Comparison of ENCODE assay signal across 1 cellular context in genomic region chr12:12403264-12404248, GRCh38.
TF ChIP-seq lines count a peak whose summit lies in the region.

No MANE protein-coding gene starts in this region.

TF ChIP-seq in HepG2, 621 proteins besides CTCF, POLR2A, EP300 and RAD21 (continues in another document):
- TF ChIP-seq ASH2L (IDR thresholded peaks at IDR 0.05; ENCODE audit: insufficient read length, low read depth, low read length) = peak; percentile 67
- no peak for TF ChIP-seq ZBTB2 (CRISPR knock-in tag; IDR thresholded peaks at IDR 0.05; ENCODE audit: low read depth)
- no peak for TF ChIP-seq ZNF878 (CRISPR knock-in tag; IDR thresholded peaks at IDR 0.05)
- no peak for TF ChIP-seq KLF9 (CRISPR knock-in tag; IDR thresholded peaks at IDR 0.05; ENCODE audit: low read depth)
- TF ChIP-seq REST (IDR thresholded peaks at IDR 0.05; ENCODE audit: borderline replicate concordance in 1 of 2, low read depth in 1 of 2, low read length in 2 of 2) = no peak
- peak; percentile 46; the same call in 1 of the 2 replicates for TF ChIP-seq EHMT2 (IDR thresholded peaks at IDR 0.05; ENCODE audit: borderline replicate concordance, low read depth, low read length)
- no peak for TF ChIP-seq MATR3 (CRISPR knock-in tag; IDR thresholded peaks at IDR 0.05)
- TF ChIP-seq ZFY (CRISPR knock-in tag; IDR thresholded peaks at IDR 0.05) = 0 out of 2 replicates have a peak, but pooled peaks have one; percentile 3
- no peak for TF ChIP-seq ZNF441 (CRISPR knock-in tag; IDR thresholded peaks at IDR 0.05; ENCODE audit: borderline replicate concordance)
- TF ChIP-seq ZNF616 (CRISPR knock-in tag; IDR thresholded peaks at IDR 0.05; ENCODE audit: low read depth) = no peak
- no peak for TF ChIP-seq ZMAT3 (CRISPR knock-in tag; conservative IDR thresholded peaks at IDR 0.05)
- no peak for TF ChIP-seq YY1 (IDR thresholded peaks at IDR 0.05; ENCODE audit: insufficient read depth, insufficient replicate concordance, low read depth, low read length)
- TF ChIP-seq ARID3A (IDR thresholded peaks at IDR 0.05; ENCODE audit: low read depth, low read length) = peak; percentile 89
- no peak for TF ChIP-seq HNRNPH1 (optimal IDR thresholded peaks at IDR 0.05; ENCODE audit: low read depth, low read length)
- TF ChIP-seq GATA4 (IDR thresholded peaks at IDR 0.05; ENCODE audit: borderline replicate concordance, low read depth) = peak; percentile 98
- TF ChIP-seq YEATS4 (CRISPR knock-in tag; IDR thresholded peaks at IDR 0.05; ENCODE audit: borderline replicate concordance) = 0 out of 2 replicates have a peak, but pooled peaks have one; percentile 34
- no peak for TF ChIP-seq MTF2 (CRISPR knock-in tag; IDR thresholded peaks at IDR 0.05; ENCODE audit: borderline replicate concordance)
- peak; percentile 84 for TF ChIP-seq SOX5 (CRISPR knock-in tag; IDR thresholded peaks at IDR 0.05; ENCODE audit: borderline replicate concordance)
- TF ChIP-seq ZNF660 (CRISPR knock-in tag; IDR thresholded peaks at IDR 0.05; ENCODE audit: borderline replicate concordance, low read depth) = no peak
- 0 out of 2 replicates have a peak, but pooled peaks have one; percentile 28 for TF ChIP-seq ZNF414 (CRISPR knock-in tag; IDR thresholded peaks at IDR 0.05)
- 0 out of 2 replicates have a peak, but pooled peaks have one; percentile 5 for TF ChIP-seq ZBTB33 (CRISPR knock-in tag; IDR thresholded peaks at IDR 0.05)
- no peak; the same call in 1 of the 2 replicates for TF ChIP-seq ERF (CRISPR knock-in tag; IDR thresholded peaks at IDR 0.05)
- no peak for TF ChIP-seq TAF15 (IDR thresholded peaks at IDR 0.05; ENCODE audit: low read depth, low read length, poor library complexity, severe bottlenecking)
- no peak for TF ChIP-seq SYNCRIP (IDR thresholded peaks at IDR 0.05; ENCODE audit: insufficient read depth, low read depth, low read length)
- TF ChIP-seq PRDM4 (CRISPR knock-in tag; IDR thresholded peaks at IDR 0.05; ENCODE audit: borderline replicate concordance) = no peak
- no peak for TF ChIP-seq PRDM10 (CRISPR knock-in tag; IDR thresholded peaks at IDR 0.05; ENCODE audit: low read depth)
- TF ChIP-seq TBX3 (IDR thresholded peaks at IDR 0.05; ENCODE audit: borderline replicate concordance) = peak; percentile 45; the same call in 1 of the 2 replicates
- TF ChIP-seq DPF2 (CRISPR knock-in tag; IDR thresholded peaks at IDR 0.05; ENCODE audit: borderline replicate concordance, low read depth) = peak; percentile 60; the same call in 1 of the 2 replicates
- TF ChIP-seq MED8 (CRISPR knock-in tag; IDR thresholded peaks at IDR 0.05; ENCODE audit: insufficient replicate concordance) = peak; percentile 88
- no peak for TF ChIP-seq CBX1 (IDR thresholded peaks at IDR 0.05; ENCODE audit: low read depth)
- TF ChIP-seq FOSL2 (CRISPR knock-in tag; IDR thresholded peaks at IDR 0.05) = peak; percentile 37; the same call in 1 of the 2 replicates
- TF ChIP-seq ZNF609 (CRISPR knock-in tag; IDR thresholded peaks at IDR 0.05; ENCODE audit: borderline replicate concordance) = peak; percentile 81; the same call in 1 of the 2 replicates
